Comparison of ENCODE assay signal across 10 cellular contexts in genomic region chr14:89673499-89674225, GRCh38.
DNase-seq lines count a peak whose midpoint lies in the region; ATAC-seq and TF ChIP-seq lines count a peak whose summit lies in the region.
"Had no signal": no experiment of that assay in that cellular context is flagged by ENCODE, and none has a peak within 500 bp of the region (broad histone marks: within the 10 kb centered on the region; RNA-seq: fewer than 3 reads in every experiment).

No MANE protein-coding gene starts in this region.

- peaks cover 0 to 6% of the 10 kb centered on the region in 2 donors for H3K36me3 Mint-ChIP-seq in activated T-cell treated with anti-CD3 and anti-CD28 coated beads, Interleukin-2, amount 50 U/mL, for 72 hours (ENCODE audit: insufficient read depth in 2 of 2)

- intact Hi-C loops in Right ventricle myocardium superior (cut with DNase I) = no loop called here

- ATAC-seq in Right ventricle myocardium superior (ENCODE audit: poor library complexity) (no peak), HG02973 (IDR thresholded peaks at IDR 0.05; ENCODE audit: unreplicated experiment) (no peak)
- peak; percentile 64 to 66 for ATAC-seq in activated T-cell treated with anti-CD3 and anti-CD28 coated beads, Interleukin-2, amount 50 U/mL, for 72 hours (replicated peaks in 1 of 2)

- no peak overlapping the region for H3K27ac ChIP-seq in cardiac muscle cell

- H3K4me1 ChIP-seq in cardiac muscle cell (ENCODE audit: low read depth) = peaks cover 7% of the 10 kb centered on the region

- H3K27ac Mint-ChIP-seq in activated T-cell treated with anti-CD3 and anti-CD28 coated beads, Interleukin-2, amount 50 U/mL, for 72 hours = no peak overlapping the region

- H3K27me3 Mint-ChIP-seq in activated T-cell treated with anti-CD3 and anti-CD28 coated beads, Interleukin-2, amount 50 U/mL, for 72 hours (ENCODE audit: low read depth) = no peaks in the 10 kb centered on the region

- DNase-seq in cardiac muscle cell (ENCODE audit: low read depth in 1 of 2, low spot score in 1 of 2) (peak; percentile 11 to 34), Right ventricle myocardium superior (no peak), fibroblast of villous mesenchyme (ENCODE audit: low read depth) (peak; percentile 17), NOMO-1 treated with dmso at 0.1 percent for 144 hours (lab: John Stamatoyannopoulos, UW; ENCODE audit: unreplicated experiment) (no peak), NCI-H524 treated with DMSO at 0.1 percent for 48 hours (lab: John Stamatoyannopoulos, UW) (no peak), GDM1 (lab: John Stamatoyannopoulos, UW) (no peak)
- DNase-seq in activated T-cell treated with anti-CD3 and anti-CD28 coated beads, Interleukin-2, amount 50 U/mL, for 72 hours = peak in 1 of 2 donors; percentile 14
- DNase-seq: left cardiac atrium, nephron progenitor cell had no signal

- H3K9me3 Mint-ChIP-seq in activated T-cell treated with anti-CD3 and anti-CD28 coated beads, Interleukin-2, amount 50 U/mL, for 72 hours = no peaks in the 10 kb centered on the region

- H3K36me3 ChIP-seq in cardiac muscle cell = no peaks in the 10 kb centered on the region

- no peaks in the 10 kb centered on the region for H3K9me3 ChIP-seq in cardiac muscle cell (ENCODE audit: low read depth)

- TF ChIP-seq CTCF in cardiac muscle cell (IDR thresholded peaks at IDR 0.05; ENCODE audit: low read depth, low read length) = no peak
- TF ChIP-seq CTCF in fibroblast of villous mesenchyme (IDR thresholded peaks at IDR 0.05; ENCODE audit: insufficient read depth, low read depth, low read length) = no peak

- peaks cover 47% of the 10 kb centered on the region for H3K4me1 Mint-ChIP-seq in activated T-cell treated with anti-CD3 and anti-CD28 coated beads, Interleukin-2, amount 50 U/mL, for 72 hours (ENCODE audit: low read depth)

- H3K4me3 ChIP-seq in cardiac muscle cell (no peak overlapping the region), fibroblast of villous mesenchyme (ENCODE audit: low read depth, low read length) (no peak overlapping the region)

- H3K4me3 Mint-ChIP-seq in activated T-cell treated with anti-CD3 and anti-CD28 coated beads, Interleukin-2, amount 50 U/mL, for 72 hours = peak overlapping the region in 1 of 2 donors; percentile 10
- H3K4me3 Mint-ChIP-seq: nephron progenitor cell had no signal

- H3K27me3 ChIP-seq in cardiac muscle cell = no peaks in the 10 kb centered on the region

Comparison
In these comparisons a context has a peak if more than half of its experiments do, and no peak if none do; other contexts are left out.
1. DNase-seq: peak in cardiac muscle cell (2 of 2) and fibroblast of villous mesenchyme (single experiment); none in Right ventricle myocardium superior (single experiment), NOMO-1 treated with dmso at 0.1 percent for 144 hours (single experiment), NCI-H524 treated with DMSO at 0.1 percent for 48 hours (single experiment) and GDM1 (single experiment).
2. ATAC-seq: peak in activated T-cell treated with anti-CD3 and anti-CD28 coated beads, Interleukin-2, amount 50 U/mL, for 72 hours (2 of 2); none in Right ventricle myocardium superior (single experiment) and HG02973 (single experiment).